In genomic region chr17:80970044-80970761, GRCh38 we compare ENCODE assay signal across 8 cellular contexts. TPM values are rescaled to one million over a fixed set of nuclear protein-coding genes. Genes with fewer than 3 reads are reported as not detected.
A peak's percentile ranks its signal among the peaks of the same experiment; 100 is the strongest.
DNase-seq lines count a peak whose midpoint lies in the region; ATAC-seq and TF ChIP-seq lines count a peak whose summit lies in the region.

No MANE protein-coding gene starts in this region.

- H3K36me3 Mint-ChIP-seq in activated CD4-positive, alpha-beta T cell treated with anti-CD3 and anti-CD28 coated beads, Interleukin-2, amount 10 ng/mL, durations not matched to agents 7 days and 5 days (ENCODE audit: low read depth), result peaks cover 3% of the 10 kb centered on the region
- H3K36me3 Mint-ChIP-seq in endothelial cell (ENCODE audit: low read depth, unreplicated experiment), result peaks cover 4% of the 10 kb centered on the region

- TF ChIP-seq CTCF in osteoblast (IDR thresholded peaks at IDR 0.05; ENCODE audit: extremely low read depth, low read depth, low read length), result peak; percentile 35
- TF ChIP-seq CTCF in endothelial cell (IDR thresholded peaks at IDR 0.05; ENCODE audit: unreplicated experiment), result no peak

- peaks cover 9% of the 10 kb centered on the region for H3K4me1 Mint-ChIP-seq in activated CD4-positive, alpha-beta T cell treated with anti-CD3 and anti-CD28 coated beads, Interleukin-2, amount 10 ng/mL, durations not matched to agents 7 days and 5 days
- H3K4me1 Mint-ChIP-seq in endothelial cell (ENCODE audit: unreplicated experiment), result no peaks in the 10 kb centered on the region

- no peak overlapping the region for H3K4me3 Mint-ChIP-seq in activated CD4-positive, alpha-beta T cell treated with anti-CD3 and anti-CD28 coated beads, Interleukin-2, amount 10 ng/mL, durations not matched to agents 7 days and 5 days
- no peak overlapping the region for H3K4me3 Mint-ChIP-seq in endothelial cell (ENCODE audit: unreplicated experiment)

- peaks cover 31% of the 10 kb centered on the region for H3K27me3 ChIP-seq in osteoblast (ENCODE audit: insufficient read depth, low read length)

- CTCF ChIA-PET in activated CD4-positive, alpha-beta T cell treated with anti-CD3 and anti-CD28 coated beads, Interleukin-2, amount 10 ng/mL, durations not matched to agents 7 days and 5 days (lab: Charles Lee), result interaction anchor here (0.6 to 2.8 kb wide), 9 partner anchors 11 to 543 kb away, joined by 3 to 14 read pairs (median 3); no protein-coding TSS in a partner anchor

- no peak overlapping the region for H3K4me2 ChIP-seq in osteoblast (ENCODE audit: insufficient read depth, low read length)

- no peaks in the 10 kb centered on the region for H3K79me2 ChIP-seq in osteoblast (ENCODE audit: insufficient read depth, low read length)

- H2AFZ ChIP-seq in osteoblast (ENCODE audit: low read length), result no peak overlapping the region

- no peaks in the 10 kb centered on the region for H4K20me1 ChIP-seq in osteoblast (ENCODE audit: insufficient read depth, low read length)

- H3K27ac Mint-ChIP-seq in activated CD4-positive, alpha-beta T cell treated with anti-CD3 and anti-CD28 coated beads, Interleukin-2, amount 10 ng/mL, durations not matched to agents 7 days and 5 days, result peak overlapping the region; percentile 57
- H3K27ac Mint-ChIP-seq in endothelial cell (ENCODE audit: unreplicated experiment), result no peak overlapping the region

- peak; percentile 86 for DNase-seq in D341Med (ENCODE audit: low spot score)
- peak; percentile 90 for DNase-seq in HuH-7 (ENCODE audit: low spot score)
- peak; percentile 61 for DNase-seq in activated CD4-positive, alpha-beta T cell treated with anti-CD3 and anti-CD28 coated beads, Interleukin-2, amount 10 ng/mL, durations not matched to agents 7 days and 5 days
- DNase-seq in erythroblast (lab: John Stamatoyannopoulos, UW), result peak; percentile 21 to 29
- DNase-seq in osteoblast (ENCODE audit: insufficient read length, low spot score, missing footprints), result peak; percentile 97
- no peak for DNase-seq in NCI-H226
- no peak for DNase-seq in endothelial cell (ENCODE audit: low spot score)

- peaks cover 4% of the 10 kb centered on the region for H3K27me3 Mint-ChIP-seq in activated CD4-positive, alpha-beta T cell treated with anti-CD3 and anti-CD28 coated beads, Interleukin-2, amount 10 ng/mL, durations not matched to agents 7 days and 5 days
- peaks cover 6% of the 10 kb centered on the region for H3K27me3 Mint-ChIP-seq in endothelial cell (ENCODE audit: unreplicated experiment)

- no peaks in the 10 kb centered on the region for H3K36me3 ChIP-seq in osteoblast (ENCODE audit: insufficient read depth, low read length)

- POLR2A ChIA-PET in activated CD4-positive, alpha-beta T cell treated with anti-CD3 and anti-CD28 coated beads, Interleukin-2, amount 10 ng/mL, durations not matched to agents 7 days and 5 days (lab: Charles Lee), result no interaction called here

- H3K4me3 ChIP-seq in osteoblast (ENCODE audit: insufficient read depth, low read length), result no peak overlapping the region

- no peak overlapping the region for H3K27ac ChIP-seq in osteoblast (ENCODE audit: low read depth, low read length)

- H3K9me3 Mint-ChIP-seq in activated CD4-positive, alpha-beta T cell treated with anti-CD3 and anti-CD28 coated beads, Interleukin-2, amount 10 ng/mL, durations not matched to agents 7 days and 5 days, result no peaks in the 10 kb centered on the region
- no peaks in the 10 kb centered on the region for H3K9me3 Mint-ChIP-seq in endothelial cell (ENCODE audit: unreplicated experiment)

- H3K4me1 ChIP-seq in osteoblast (ENCODE audit: insufficient read depth, low read length), result peaks cover 11% of the 10 kb centered on the region

- TF ChIP-seq POLR2A in erythroblast (IDR thresholded peaks at IDR 0.05; ENCODE audit: low read length), result no peak

- H3K9me3 ChIP-seq in osteoblast (ENCODE audit: low read depth, low read length), result no peaks in the 10 kb centered on the region

- no peak for ATAC-seq in HG03457 (IDR thresholded peaks at IDR 0.05; ENCODE audit: unreplicated experiment)

RNA-seq across cellular contexts. Expression of gene CHMP6, which starts 21.4 kb away (rescaled TPM):
- total RNA-seq in activated CD4-positive, alpha-beta T cell treated with anti-CD3 and anti-CD28 coated beads, Interleukin-2, amount 10 ng/mL, durations not matched to agents 7 days and 5 days, result 10 to 100 TPM; 31.3 to 32.9 TPM
- total RNA-seq in osteoblast (21.4 and 21.8 TPM in 2 replicates), endothelial cell (ENCODE audit: unreplicated experiment) (34.3 TPM)

Comparison
In these comparisons a context has a peak if more than half of its experiments do, and no peak if none do; other contexts are left out.
1. DNase-seq: peak in D341Med (single experiment), HuH-7 (single experiment), activated CD4-positive, alpha-beta T cell treated with anti-CD3 and anti-CD28 coated beads, Interleukin-2, amount 10 ng/mL, durations not matched to agents 7 days and 5 days (single experiment), erythroblast (2 of 2) and osteoblast (single experiment); none in NCI-H226 (single experiment) and endothelial cell (single experiment).